ENCODE assay signal across 26 cellular contexts in the genomic region with DNA sequence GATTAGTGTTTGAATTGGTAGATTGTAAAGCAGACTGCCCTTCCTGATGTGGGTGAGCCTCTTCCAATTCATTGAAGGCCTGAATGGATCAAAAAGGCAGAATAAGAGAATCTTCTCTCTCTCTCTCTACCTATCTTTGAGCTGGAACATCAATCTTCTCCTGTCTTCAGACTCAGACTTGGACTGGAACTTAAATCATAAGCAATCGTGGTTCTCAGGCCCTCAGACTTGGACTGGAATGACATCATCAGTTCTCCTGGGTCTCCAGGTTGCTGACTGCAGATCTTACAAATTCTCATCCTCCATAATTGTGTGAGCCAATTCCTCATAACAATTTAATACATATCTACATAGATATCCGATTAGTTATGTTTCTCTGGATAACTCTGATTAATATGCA.
"Had no signal": no experiment of that assay in that cellular context is flagged by ENCODE, and none has a peak within 500 bp of the region (broad histone marks: within the 10 kb centered on the region; RNA-seq: fewer than 3 reads in every experiment).

No MANE protein-coding gene starts in this region.

- H3K4me2 ChIP-seq: smooth muscle cell had no signal

- H3K4me3 ChIP-seq: coronary artery, esophagus muscularis mucosa, lung, ovary, psoas muscle, smooth muscle cell, testis, tibial artery had no signal

- H3K27me3 ChIP-seq: esophagus muscularis mucosa, foreskin keratinocyte, ovary, testis, tibial artery had no signal

- H3K9me3 ChIP-seq: esophagus muscularis mucosa, ovary, psoas muscle, testis, tibial artery had no signal

- FAIRE-seq: endothelial cell of umbilical vein, keratinocyte had no signal

- H3K36me3 ChIP-seq: esophagus muscularis mucosa, ovary, tibial artery had no signal

- DNase-seq: dermis blood vessel endothelial cell; effector memory CD4-positive, alpha-beta T cell; foreskin keratinocyte; hypothalamus; immature natural killer cell; natural killer cell; occipital lobe; ovary; posterior cingulate gyrus; psoas muscle; stimulated activated CD4-positive, alpha-beta T cell treated with anti-CD3 and anti-CD28 coated beads, Interleukin-12 subunit alpha, Interleukin-12 subunit beta, amount 100 ng/mL, for 4 hours; stimulated activated CD4-positive, alpha-beta T cell treated with anti-CD3 and anti-CD28 coated beads, Interleukin-1b, Interleukin-23, amount 100 ng/mL, for 48 hours; stimulated activated CD4-positive, alpha-beta T cell treated with anti-CD3 and anti-CD28 coated beads, Interleukin-4, amount 100 ng/mL, for 1 hour; stimulated activated naive CD8-positive, alpha-beta T cell treated with anti-CD3 and anti-CD28 coated beads, Interleukin-15, Interleukin-2, amounts not matched to agents 100 U/mL and 50 U/mL, for 24 hours; substantia nigra; testis; tibial artery had no signal

- ATAC-seq: foreskin keratinocyte; left lobe of liver; natural killer cell; psoas muscle; sciatic nerve; stimulated activated effector memory CD8-positive, alpha-beta T cell treated with anti-CD3 and anti-CD28 coated beads, Interleukin-12 subunit alpha, Interleukin-12 subunit beta, amount 100 ng/mL, for 72 hours; stimulated activated naive CD8-positive, alpha-beta T cell treated with anti-CD3 and anti-CD28 coated beads, Interleukin-15, Interleukin-2, amounts not matched to agents 100 U/mL and 50 U/mL, for 24 hours had no signal

- H3K27ac ChIP-seq: coronary artery, esophagus muscularis mucosa, foreskin keratinocyte, ovary, psoas muscle, testis, tibial artery had no signal
